14 cellular contexts compared by ENCODE assay signal in the genomic region with DNA sequence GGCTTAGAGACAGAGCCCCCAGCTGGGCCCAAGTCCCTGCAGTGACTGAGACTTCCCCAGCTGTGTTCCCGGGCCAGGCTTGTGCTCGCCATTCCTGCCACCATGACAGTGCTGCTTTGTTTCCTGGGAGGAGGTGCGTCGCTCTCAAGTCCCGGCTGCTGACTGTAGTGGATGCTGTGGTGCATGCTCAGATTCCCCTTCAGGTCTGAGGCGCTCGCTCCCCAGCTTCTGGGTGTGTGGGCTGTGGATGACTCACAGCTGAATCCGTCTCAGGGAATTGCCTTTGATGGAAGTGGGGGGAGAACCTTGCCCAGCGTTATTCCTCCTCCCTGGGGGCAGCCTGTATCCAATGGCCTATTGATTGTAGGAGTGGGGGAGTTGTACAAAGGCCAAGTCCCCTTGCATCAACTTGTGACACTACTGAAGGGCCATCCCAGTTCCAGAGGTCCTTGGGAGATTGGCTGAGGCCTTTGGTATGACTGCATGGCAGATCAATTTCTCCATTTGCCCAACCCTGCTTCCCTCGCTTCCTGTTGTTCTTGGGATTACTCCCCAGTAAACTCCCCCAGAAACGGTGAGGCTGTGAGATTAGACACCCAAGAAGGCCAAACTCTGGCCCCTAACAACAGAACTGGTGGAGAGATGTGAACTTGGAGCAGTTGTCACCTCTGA. TPM values are rescaled to one million over a fixed set of nuclear protein-coding genes. Genes with fewer than 3 reads are reported as not detected.
DNase-seq lines count a peak whose midpoint lies in the region; ATAC-seq and TF ChIP-seq lines count a peak whose summit lies in the region.
"Had no signal": no experiment of that assay in that cellular context is flagged by ENCODE, and none has a peak within 500 bp of the region (broad histone marks: within the 10 kb centered on the region; RNA-seq: fewer than 3 reads in every experiment).

No MANE protein-coding gene starts in this region.

- H3K36me3 Mint-ChIP-seq in activated naive CD4-positive, alpha-beta T cell treated with anti-CD3 and anti-CD28 coated beads for 36 hours (ENCODE audit: low read depth): no peaks in the 10 kb centered on the region
- H3K36me3 Mint-ChIP-seq: activated naive CD4-positive, alpha-beta T cell treated with anti-CD3 and anti-CD28 coated beads, Interleukin-2, amount 10 ng/mL, durations not matched to agents 7 days and 5 days had no signal

- no peak overlapping the region for H3K4me3 Mint-ChIP-seq in activated naive CD4-positive, alpha-beta T cell treated with anti-CD3 and anti-CD28 coated beads for 36 hours
- H3K4me3 Mint-ChIP-seq: activated naive CD4-positive, alpha-beta T cell treated with anti-CD3 and anti-CD28 coated beads, Interleukin-2, amount 10 ng/mL, durations not matched to agents 7 days and 5 days; effector memory CD8-positive, alpha-beta T cell had no signal

- H3K4me1 ChIP-seq in RWPE2 (ENCODE audit: insufficient read depth, poor library complexity, severe bottlenecking): peaks cover 3% of the 10 kb centered on the region
- H3K4me1 ChIP-seq: upper lobe of left lung had no signal

- no peaks in the 10 kb centered on the region for H3K36me3 ChIP-seq in RWPE2 (ENCODE audit: low read depth)
- H3K36me3 ChIP-seq: left ventricle myocardium inferior, upper lobe of left lung had no signal

- H3K27me3 ChIP-seq in RWPE2 (ENCODE audit: insufficient read depth, poor library complexity, severe bottlenecking): no peaks in the 10 kb centered on the region
- H3K27me3 ChIP-seq: upper lobe of left lung had no signal

- intact Hi-C loops in activated naive CD4-positive, alpha-beta T cell treated with anti-CD3 and anti-CD28 coated beads for 36 hours (cut with micrococcal nuclease): no loop called here

- H3K27ac Mint-ChIP-seq in activated naive CD4-positive, alpha-beta T cell treated with anti-CD3 and anti-CD28 coated beads for 36 hours: no peak overlapping the region
- H3K27ac Mint-ChIP-seq: activated naive CD4-positive, alpha-beta T cell treated with anti-CD3 and anti-CD28 coated beads, Interleukin-2, amount 10 ng/mL, durations not matched to agents 7 days and 5 days; effector memory CD8-positive, alpha-beta T cell had no signal

- peak; percentile 8 for TF ChIP-seq CTCF in RWPE2 (IDR thresholded peaks at IDR 0.05; ENCODE audit: poor library complexity, severe bottlenecking)

- no peaks in the 10 kb centered on the region for H3K9me3 Mint-ChIP-seq in activated naive CD4-positive, alpha-beta T cell treated with anti-CD3 and anti-CD28 coated beads for 36 hours
- H3K9me3 Mint-ChIP-seq: activated naive CD4-positive, alpha-beta T cell treated with anti-CD3 and anti-CD28 coated beads, Interleukin-2, amount 10 ng/mL, durations not matched to agents 7 days and 5 days; effector memory CD8-positive, alpha-beta T cell had no signal

- H3K4me1 Mint-ChIP-seq in activated naive CD4-positive, alpha-beta T cell treated with anti-CD3 and anti-CD28 coated beads for 36 hours (ENCODE audit: low read depth): peaks cover 6% of the 10 kb centered on the region
- H3K4me1 Mint-ChIP-seq: activated naive CD4-positive, alpha-beta T cell treated with anti-CD3 and anti-CD28 coated beads, Interleukin-2, amount 10 ng/mL, durations not matched to agents 7 days and 5 days had no signal

- no peak overlapping the region for H3K27ac ChIP-seq in RWPE2 (ENCODE audit: poor library complexity, severe bottlenecking)
- H3K27ac ChIP-seq: left ventricle myocardium inferior, upper lobe of left lung had no signal

- peaks cover 19% of the 10 kb centered on the region for H3K27me3 Mint-ChIP-seq in activated naive CD4-positive, alpha-beta T cell treated with anti-CD3 and anti-CD28 coated beads for 36 hours (ENCODE audit: low read depth)

- peak; percentile 91 for DNase-seq in H4 (ENCODE audit: low spot score)
- no peak for DNase-seq in RWPE2 (ENCODE audit: low spot score)
- peak; percentile 26 for DNase-seq in fibroblast of peridontal ligament (ENCODE audit: extremely low read depth)
- peak in 39 of 56 donors; percentile 24 to 89 (median 56) for DNase-seq in nucleus accumbens (lab: John Stamatoyannopoulos, UW)
- no peak for DNase-seq in NCI-H1048 (lab: John Stamatoyannopoulos, UW)
- DNase-seq in DMS153 (lab: John Stamatoyannopoulos, UW): no peak
- no peak for DNase-seq in activated naive CD4-positive, alpha-beta T cell treated with anti-CD3 and anti-CD28 coated beads for 36 hours
- DNase-seq: activated naive CD4-positive, alpha-beta T cell treated with anti-CD3 and anti-CD28 coated beads, Interleukin-2, amount 10 ng/mL, durations not matched to agents 7 days and 5 days; effector memory CD8-positive, alpha-beta T cell; left ventricle myocardium inferior; NCI-H2029 treated with DMSO at 0.1 percent for 48 hours; upper lobe of left lung had no signal

- H3K9me3 ChIP-seq in RWPE2 (ENCODE audit: severe bottlenecking): no peaks in the 10 kb centered on the region
- H3K9me3 ChIP-seq: left ventricle myocardium inferior, upper lobe of left lung had no signal

- CTCF ChIA-PET in activated naive CD4-positive, alpha-beta T cell treated with anti-CD3 and anti-CD28 coated beads for 36 hours (lab: Charles Lee): no interaction called here

- peak; percentile 90 for ATAC-seq in RWPE2 (ENCODE audit: low read depth)
- no peak for ATAC-seq in GM18870 (IDR thresholded peaks at IDR 0.05; ENCODE audit: unreplicated experiment)
- ATAC-seq: activated CD4-positive, CD25-positive, alpha-beta regulatory T cell treated with anti-CD3 and anti-CD28 coated beads, Interleukin-2, amount 50 U/mL, for 24 hours; effector memory CD8-positive, alpha-beta T cell had no signal

- no peak overlapping the region for H3K4me3 ChIP-seq in RWPE2 (ENCODE audit: severe bottlenecking)
- H3K4me3 ChIP-seq: left ventricle myocardium inferior, upper lobe of left lung had no signal

RNA-seq across cellular contexts. Expression of gene POU3F1, which starts 17.8 kb away (rescaled TPM):
- not detected in 2 replicates for total RNA-seq in H4 (2014; rRNA removed; shearing (Covaris generic))
- total RNA-seq in activated naive CD4-positive, alpha-beta T cell treated with anti-CD3 and anti-CD28 coated beads for 36 hours: not detected

RNA-seq across cellular contexts. Expression of gene UTP11, which starts 51.8 kb away (rescaled TPM):
- 80.0 and 87.3 TPM in 2 replicates for total RNA-seq in H4 (2014; rRNA removed; shearing (Covaris generic))
- 10 to 100 TPM; 49.7 to 49.8 TPM for total RNA-seq in activated naive CD4-positive, alpha-beta T cell treated with anti-CD3 and anti-CD28 coated beads for 36 hours

RNA-seq across cellular contexts. Expression of gene FHL3, which starts 59.1 kb away (rescaled TPM):
- total RNA-seq in H4 (2014; rRNA removed; shearing (Covaris generic)): 16.5 and 20.3 TPM in 2 replicates
- 10 to 100 TPM; 12.1 to 12.7 TPM for total RNA-seq in activated naive CD4-positive, alpha-beta T cell treated with anti-CD3 and anti-CD28 coated beads for 36 hours

Comparison
In these comparisons a context has a peak if more than half of its experiments do, and no peak if none do; other contexts are left out.
1. DNase-seq: peak in H4 (single experiment), fibroblast of peridontal ligament (single experiment) and nucleus accumbens (39 of 56); none in RWPE2 (single experiment), NCI-H1048 (single experiment), DMS153 (single experiment) and activated naive CD4-positive, alpha-beta T cell treated with anti-CD3 and anti-CD28 coated beads for 36 hours (single experiment).